In the genomic region with DNA sequence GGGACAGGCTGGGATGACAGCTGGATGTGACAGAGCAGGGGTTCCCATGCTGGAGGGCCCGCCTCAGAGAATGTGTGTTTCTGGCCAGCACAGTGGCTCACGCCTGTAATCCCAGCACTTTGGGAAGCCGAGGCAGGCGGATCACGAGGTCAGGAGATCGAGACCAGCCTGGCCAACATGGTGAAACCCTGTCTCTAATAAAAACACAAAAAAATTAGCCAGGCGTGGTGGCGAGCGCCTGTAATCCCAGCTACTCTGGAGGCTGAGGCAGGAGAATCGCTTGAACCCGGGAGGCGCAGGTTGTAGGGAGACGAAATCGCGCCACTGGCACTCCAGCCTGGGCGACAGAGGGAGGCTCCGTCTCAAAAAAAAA, we compare ENCODE assay signal across 8 cellular contexts.
DNase-seq lines count a peak whose midpoint lies in the region; TF ChIP-seq lines count a peak whose summit lies in the region.
"Not testable (repeated sequence)": the region's sequence is repeated elsewhere in the genome, so short reads cannot be mapped to it uniquely, and the experiment has no call there.

No MANE protein-coding gene starts in this region.

- H3K4me3 ChIP-seq in ACC112 (ENCODE audit: low read depth, low read length) (peak overlapping the region; percentile 36), HAP-1 (peak overlapping the region; percentile 84), Peyer's patch (peak overlapping the region; percentile 77 to 96 (median 88)), left ventricle myocardium inferior (peak overlapping the region; percentile 91), skeletal muscle cell (ENCODE audit: low read depth, low read length) (peak overlapping the region; percentile 36)
- H3K4me3 ChIP-seq in mucosa of stomach (ENCODE audit: low read length), result not testable (repeated sequence)

- peak overlapping the region; percentile 93 for H3K4me3 Mint-ChIP-seq in chondrocyte (ENCODE audit: unreplicated experiment)

- TF ChIP-seq POLR2A in Peyer's patch (IDR thresholded peaks at IDR 0.05), result not testable (repeated sequence)

- not testable (repeated sequence) for TF ChIP-seq CTCF in Peyer's patch (IDR thresholded peaks at IDR 0.05); chondrocyte (IDR thresholded peaks at IDR 0.05); left ventricle myocardium inferior (IDR thresholded peaks at IDR 0.05; ENCODE audit: borderline replicate concordance)

- not testable (repeated sequence) for H3K9me3 ChIP-seq in HAP-1; Peyer's patch; left ventricle myocardium inferior (replicated peaks); mucosa of stomach (ENCODE audit: control insufficient read depth, low read length)

- in situ Hi-C loops in HAP-1 (cut with MboI; ENCODE audit: low sequenced_read_pairs), result not testable (repeated sequence)

- H3K27ac Mint-ChIP-seq in chondrocyte (ENCODE audit: unreplicated experiment), result peak overlapping the region; percentile 99

- H3K27me3 ChIP-seq in ACC112 (ENCODE audit: insufficient read depth, low read length); HAP-1 (ENCODE audit: low read depth); Peyer's patch; left ventricle myocardium inferior (ENCODE audit: low read depth); mucosa of stomach (ENCODE audit: control insufficient read depth, insufficient read depth, low read length): not testable (repeated sequence)

- DNase-seq in HAP-1 (ENCODE audit: low spot score in 2 of 2); left ventricle myocardium inferior; skeletal muscle cell (ENCODE audit: low read depth): not testable (repeated sequence)
- DNase-seq in Peyer's patch (peak in 1 of 3 donors; percentile 47), chondrocyte (ENCODE audit: low spot score) (peak; percentile 35)
- DNase-seq in activated T-cell treated with anti-CD3 and anti-CD28 coated beads, Interleukin-2, amount 50 U/mL, for 48 hours, result peak; percentile 39

- not testable (repeated sequence) for H3K27me3 Mint-ChIP-seq in chondrocyte (ENCODE audit: low read depth)

- not testable (repeated sequence) for H3K36me3 ChIP-seq in ACC112 (ENCODE audit: insufficient read depth, low read length); HAP-1 (replicated peaks); Peyer's patch; left ventricle myocardium inferior; mucosa of stomach (ENCODE audit: control insufficient read depth, insufficient read depth, low read length)

- H3K9me3 Mint-ChIP-seq in chondrocyte (ENCODE audit: low read depth), result not testable (repeated sequence)

- not testable (repeated sequence) for H3K36me3 Mint-ChIP-seq in chondrocyte (ENCODE audit: low read depth)

- H3K27ac ChIP-seq in ACC112 (ENCODE audit: low read depth, low read length), result peak overlapping the region; percentile 29
- peak overlapping the region in 3 of 4 donors; percentile 17 to 92 (median 87) for H3K27ac ChIP-seq in Peyer's patch
- peak overlapping the region; percentile 92 for H3K27ac ChIP-seq in left ventricle myocardium inferior (replicated peaks)

- not testable (repeated sequence) for H3K4me1 ChIP-seq in ACC112 (ENCODE audit: control insufficient read depth, insufficient read depth, low read length, unreplicated experiment); HAP-1; mucosa of stomach (ENCODE audit: control insufficient read depth, insufficient read depth, low read length)
- peaks cover 0 to 19% (median 0%) of the 10 kb centered on the region in 4 donors for H3K4me1 ChIP-seq in Peyer's patch
- H3K4me1 ChIP-seq in left ventricle myocardium inferior, result peaks cover 27% of the 10 kb centered on the region

- H3K79me2 ChIP-seq in ACC112 (ENCODE audit: control insufficient read depth, insufficient read depth, low read length, unreplicated experiment), result peaks cover 37% of the 10 kb centered on the region

- H2AFZ ChIP-seq in ACC112 (ENCODE audit: low read length, unreplicated experiment), result not testable (repeated sequence)

- H3K4me1 Mint-ChIP-seq in chondrocyte (ENCODE audit: low read depth), result peaks cover 24% of the 10 kb centered on the region

- intact Hi-C loops in left ventricle myocardium inferior (cut with micrococcal nuclease), result not testable (repeated sequence)

- H3K9ac ChIP-seq in mucosa of stomach (ENCODE audit: low read length), result peak overlapping the region; percentile 50

Comparison
In these comparisons a context has a peak if more than half of its experiments do, and no peak if none do; other contexts are left out.
1. H3K27ac ChIP-seq: peak in every context shown above with its lines; median percentile 92 in left ventricle myocardium inferior; 87 in Peyer's patch; 29 in ACC112.